In the genomic region with DNA sequence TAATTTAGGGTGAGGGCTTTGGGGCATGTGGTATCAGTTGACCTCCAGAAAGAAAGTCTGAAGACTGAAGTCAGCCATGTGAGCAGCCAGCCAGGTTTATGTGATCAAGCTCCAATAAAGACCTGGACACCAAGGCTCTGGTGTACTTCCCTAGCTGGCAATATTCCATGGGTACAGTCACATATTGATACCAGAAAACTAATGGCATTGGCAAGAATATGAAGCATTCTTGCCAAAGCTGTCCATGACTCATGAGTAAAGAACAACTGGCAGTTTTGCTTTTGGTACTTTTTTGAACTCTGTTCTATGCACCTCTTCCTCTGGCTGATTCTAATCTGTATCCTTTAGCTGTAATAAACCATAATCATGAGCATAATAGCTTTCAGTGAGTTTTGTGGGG, we compare ENCODE assay signal across 15 cellular contexts.
DNase-seq lines count a peak whose midpoint lies in the region; ATAC-seq and TF ChIP-seq lines count a peak whose summit lies in the region.
"Had no signal": no experiment of that assay in that cellular context is flagged by ENCODE, and none has a peak within 500 bp of the region (broad histone marks: within the 10 kb centered on the region; RNA-seq: fewer than 3 reads in every experiment).

No MANE protein-coding gene starts in this region.

- no peaks in the 10 kb centered on the region for H3K36me3 Mint-ChIP-seq in activated CD4-positive, alpha-beta T cell treated with anti-CD3 and anti-CD28 coated beads, Interleukin-2, amount 10 ng/mL, durations not matched to agents 24 days and 14 days (ENCODE audit: low read depth)

- peak; percentile 73 for ATAC-seq in omental fat pad (ENCODE audit: low FRiP score)
- ATAC-seq: effector memory CD8-positive, alpha-beta T cell; left colon had no signal

- no peaks in the 10 kb centered on the region for H3K4me1 Mint-ChIP-seq in activated CD4-positive, alpha-beta T cell treated with anti-CD3 and anti-CD28 coated beads, Interleukin-2, amount 10 ng/mL, durations not matched to agents 24 days and 14 days

- H2BK120ac ChIP-seq in trophoblast cell (ENCODE audit: insufficient read depth, low read length, poor library complexity): no peak overlapping the region

- no peak overlapping the region for H4K91ac ChIP-seq in trophoblast cell (ENCODE audit: low read depth, low read length)

- no peak overlapping the region for H4K8ac ChIP-seq in trophoblast cell (ENCODE audit: low read depth, low read length)

- CTCF ChIA-PET in A673 (lab: Charles Lee): no interaction called here

- BruUV-seq in A673 (replicated peaks; lab: Mats Ljungman, UMichigan): no TSS peak

- no peaks in the 10 kb centered on the region for H4K20me1 ChIP-seq in Karpas-422 (ENCODE audit: insufficient read depth, low read depth, low read length)
- H4K20me1 ChIP-seq: BLaER1 treated with 17β-estradiol and CSF1 and Interleukin-3, amounts not matched to agents 10 nM and 100 nM had no signal

- H3K4me3 ChIP-seq in epithelial cell of esophagus (ENCODE audit: low read length) (no peak overlapping the region), A673 (ENCODE audit: low read depth, low read length, poor library complexity, severe bottlenecking) (no peak overlapping the region), Karpas-422 (ENCODE audit: low read length) (no peak overlapping the region), trophoblast cell (ENCODE audit: low read depth, low read length) (no peak overlapping the region)
- H3K4me3 ChIP-seq: BLaER1 treated with 17β-estradiol and CSF1 and Interleukin-3, amounts not matched to agents 10 nM and 100 nM had no signal

- no peak overlapping the region for H3K4me3 Mint-ChIP-seq in activated CD4-positive, alpha-beta T cell treated with anti-CD3 and anti-CD28 coated beads, Interleukin-2, amount 10 ng/mL, durations not matched to agents 24 days and 14 days
- H3K4me3 Mint-ChIP-seq: effector memory CD8-positive, alpha-beta T cell had no signal

- no peak overlapping the region for H3K27ac Mint-ChIP-seq in activated CD4-positive, alpha-beta T cell treated with anti-CD3 and anti-CD28 coated beads, Interleukin-2, amount 10 ng/mL, durations not matched to agents 24 days and 14 days
- H3K27ac Mint-ChIP-seq: effector memory CD8-positive, alpha-beta T cell; progenitor cell of endocrine pancreas had no signal

- H3K4me2 ChIP-seq in Karpas-422 (ENCODE audit: low read depth, low read length, poor library complexity, severe bottlenecking) (no peak overlapping the region), trophoblast cell (ENCODE audit: low read length) (no peak overlapping the region)
- H3K4me2 ChIP-seq: BLaER1 treated with 17β-estradiol and CSF1 and Interleukin-3, amounts not matched to agents 10 nM and 100 nM had no signal

- POLR2A ChIA-PET in A673 (lab: Charles Lee; ENCODE audit: low non-redundant PET): no interaction called here

- H3K79me2 ChIP-seq in Karpas-422 (ENCODE audit: low read length) (no peaks in the 10 kb centered on the region), trophoblast cell (ENCODE audit: control insufficient read depth, insufficient read depth, low read length, poor library complexity) (no peaks in the 10 kb centered on the region)

- H2BK5ac ChIP-seq in trophoblast cell (ENCODE audit: low read depth, low read length, poor library complexity): no peak overlapping the region

- H3K4me1 ChIP-seq in A673 (ENCODE audit: insufficient read depth, low read length, poor library complexity, severe bottlenecking) (no peaks in the 10 kb centered on the region), Karpas-422 (ENCODE audit: low read length) (no peaks in the 10 kb centered on the region), trophoblast cell (ENCODE audit: control insufficient read depth in 1 of 2, insufficient read depth in 2 of 2, low read length in 2 of 2) (no peaks in the 10 kb centered on the region)

- H2BK12ac ChIP-seq in trophoblast cell (ENCODE audit: low read length): no peak overlapping the region

- DNase-seq in ELR (ENCODE audit: low read depth) (peak; percentile 19), NCI-H446 treated with DMSO at 0.1 percent for 48 hours (lab: John Stamatoyannopoulos, UW) (peak; percentile 99), epithelial cell of esophagus (ENCODE audit: low read depth) (peak; percentile 60), omental fat pad (ENCODE audit: low spot score) (no peak), A673 (ENCODE audit: low spot score) (no peak), Karpas-422 (no peak), trophoblast cell (no peak)
- DNase-seq in activated CD4-positive, alpha-beta T cell treated with anti-CD3 and anti-CD28 coated beads, Interleukin-2, amount 10 ng/mL, durations not matched to agents 24 days and 14 days: no peak
- DNase-seq: effector memory CD8-positive, alpha-beta T cell; left colon; NCI-H1092; NCI-H2171; WERI-Rb-1 had no signal

- TF ChIP-seq CTCF in epithelial cell of esophagus (IDR thresholded peaks at IDR 0.05; ENCODE audit: insufficient read depth, low read depth, low read length, missing control alignments): no peak
- TF ChIP-seq CTCF in omental fat pad (IDR thresholded peaks at IDR 0.05): no peak
- TF ChIP-seq CTCF in A673 (conservative IDR thresholded peaks at IDR 0.05; ENCODE audit: low read depth, low read length): no peak

- no peak overlapping the region for H3K4ac ChIP-seq in trophoblast cell (ENCODE audit: low read depth, low read length)

- no peaks in the 10 kb centered on the region for H3K9me2 ChIP-seq in Karpas-422 (replicated peaks; ENCODE audit: insufficient read depth, low read length)

- no peak overlapping the region for H3K9ac ChIP-seq in Karpas-422 (ENCODE audit: low read length)
- H3K9ac ChIP-seq in trophoblast cell (ENCODE audit: low read length): no peak overlapping the region
- H3K9ac ChIP-seq: BLaER1 treated with 17β-estradiol and CSF1 and Interleukin-3, amounts not matched to agents 10 nM and 100 nM had no signal

- no peaks in the 10 kb centered on the region for H3K9me3 Mint-ChIP-seq in activated CD4-positive, alpha-beta T cell treated with anti-CD3 and anti-CD28 coated beads, Interleukin-2, amount 10 ng/mL, durations not matched to agents 24 days and 14 days
- H3K9me3 Mint-ChIP-seq: effector memory CD8-positive, alpha-beta T cell had no signal

- H3K23ac ChIP-seq in trophoblast cell (ENCODE audit: low read length): no peak overlapping the region

- H3K36me3 ChIP-seq in A673 (ENCODE audit: insufficient read depth, low read length, poor library complexity, severe bottlenecking): no peaks in the 10 kb centered on the region
- no peaks in the 10 kb centered on the region for H3K36me3 ChIP-seq in Karpas-422 (ENCODE audit: insufficient read depth, low read length)
- no peaks in the 10 kb centered on the region for H3K36me3 ChIP-seq in trophoblast cell (ENCODE audit: control insufficient read depth in 1 of 2, insufficient read depth in 2 of 2, low read length in 2 of 2)
- H3K36me3 ChIP-seq: BLaER1 treated with 17β-estradiol and CSF1 and Interleukin-3, amounts not matched to agents 10 nM and 100 nM; WERI-Rb-1 had no signal

- H3K18ac ChIP-seq in trophoblast cell (ENCODE audit: low read length): no peak overlapping the region

- H3K27me3 ChIP-seq in A673 (replicated peaks; ENCODE audit: insufficient read depth, low read depth, low read length, poor library complexity) (no peaks in the 10 kb centered on the region), Karpas-422 (ENCODE audit: low read length) (no peaks in the 10 kb centered on the region), trophoblast cell (ENCODE audit: insufficient read depth, low read length) (no peaks in the 10 kb centered on the region)
- H3K27me3 ChIP-seq: BLaER1 treated with 17β-estradiol and CSF1 and Interleukin-3, amounts not matched to agents 10 nM and 100 nM had no signal

- no peak overlapping the region for H3K27ac ChIP-seq in A673 (ENCODE audit: low read depth, low read length, poor library complexity, severe bottlenecking)
- no peak overlapping the region for H3K27ac ChIP-seq in Karpas-422 (ENCODE audit: low read length)
- H3K27ac ChIP-seq in trophoblast cell (ENCODE audit: low read depth, low read length): no peak overlapping the region
- H3K27ac ChIP-seq: BLaER1 treated with 17β-estradiol and CSF1 and Interleukin-3, amounts not matched to agents 10 nM and 100 nM; WERI-Rb-1 had no signal

- H3K9me3 ChIP-seq in A673 (ENCODE audit: low read depth, low read length, poor library complexity, severe bottlenecking): no peaks in the 10 kb centered on the region
- no peaks in the 10 kb centered on the region for H3K9me3 ChIP-seq in Karpas-422 (ENCODE audit: low read length)
- H3K9me3 ChIP-seq in trophoblast cell (ENCODE audit: insufficient read depth, low read depth, low read length): no peaks in the 10 kb centered on the region

- no peak overlapping the region for H2AK5ac ChIP-seq in trophoblast cell (ENCODE audit: low read length)

- intact Hi-C loops in A673 (cut with micrococcal nuclease; ENCODE audit: unreplicated experiment): loop anchor here (5.0 kb wide), 1 partner anchor 49 kb away; no protein-coding TSS in a partner anchor
- intact Hi-C loops in activated CD4-positive, alpha-beta T cell treated with anti-CD3 and anti-CD28 coated beads, Interleukin-2, amount 10 ng/mL, durations not matched to agents 24 days and 14 days (cut with micrococcal nuclease): no loop called here

- no peaks in the 10 kb centered on the region for H3K27me3 Mint-ChIP-seq in activated CD4-positive, alpha-beta T cell treated with anti-CD3 and anti-CD28 coated beads, Interleukin-2, amount 10 ng/mL, durations not matched to agents 24 days and 14 days
- H3K27me3 Mint-ChIP-seq: effector memory CD8-positive, alpha-beta T cell; progenitor cell of endocrine pancreas had no signal

- H2AFZ ChIP-seq in Karpas-422 (ENCODE audit: low read length) (no peak overlapping the region), trophoblast cell (ENCODE audit: insufficient read depth, low read length, poor library complexity) (no peak overlapping the region)

- H4K12ac ChIP-seq in trophoblast cell (ENCODE audit: low read depth, low read length): no peak overlapping the region

- no peaks in the 10 kb centered on the region for H3K79me1 ChIP-seq in trophoblast cell (ENCODE audit: low read length)

- no peak overlapping the region for H3K14ac ChIP-seq in trophoblast cell (ENCODE audit: low read length)

Comparison
In these comparisons a context has a peak if more than half of its experiments do, and no peak if none do; other contexts are left out.
1. DNase-seq: peak in ELR (single experiment), NCI-H446 treated with DMSO at 0.1 percent for 48 hours (single experiment) and epithelial cell of esophagus (single experiment); none in omental fat pad (single experiment), A673 (single experiment), activated CD4-positive, alpha-beta T cell treated with anti-CD3 and anti-CD28 coated beads, Interleukin-2, amount 10 ng/mL, durations not matched to agents 24 days and 14 days (single experiment), Karpas-422 (single experiment) and trophoblast cell (0 of 2).